In the genomic region with DNA sequence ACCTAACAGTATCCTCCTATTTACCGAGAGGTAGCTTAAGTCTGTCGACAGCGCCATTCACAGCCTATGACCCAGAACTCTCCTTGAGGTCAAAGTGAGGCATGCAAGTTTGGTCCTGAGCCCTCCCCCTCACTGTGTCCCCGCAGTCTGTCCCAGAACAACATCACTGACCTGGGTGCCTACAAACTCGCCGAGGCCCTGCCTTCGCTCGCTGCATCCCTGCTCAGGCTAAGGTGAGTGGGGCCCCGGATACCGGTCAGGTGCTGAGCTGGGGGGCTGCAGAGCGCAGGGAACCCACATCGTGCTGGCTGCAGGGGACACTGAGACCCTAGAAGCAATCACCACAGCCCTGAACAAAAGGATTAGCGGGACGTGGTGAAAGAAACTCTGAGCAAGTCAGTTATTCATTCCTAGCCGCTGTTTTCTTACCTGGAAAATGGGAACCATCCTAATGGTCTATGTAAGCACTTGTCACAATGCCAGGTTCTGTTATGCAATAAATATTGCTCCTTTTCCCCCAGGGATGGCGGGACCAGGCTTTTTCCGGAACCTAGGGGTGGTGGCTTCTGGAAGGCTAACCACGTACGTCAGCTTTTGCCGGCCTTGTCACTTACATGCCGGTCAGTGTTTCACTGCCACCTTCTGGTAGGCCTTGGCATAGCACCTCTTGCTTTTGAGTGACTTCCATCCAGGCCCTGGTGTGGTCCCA, we compare ENCODE assay signal across 1 cellular context.
TF ChIP-seq lines count a peak whose summit lies in the region.

No MANE protein-coding gene starts in this region.

TF ChIP-seq in HepG2, 621 proteins besides CTCF, POLR2A, EP300 and RAD21 (continued from another document and continues in another):
- TF ChIP-seq, protein P1, sequence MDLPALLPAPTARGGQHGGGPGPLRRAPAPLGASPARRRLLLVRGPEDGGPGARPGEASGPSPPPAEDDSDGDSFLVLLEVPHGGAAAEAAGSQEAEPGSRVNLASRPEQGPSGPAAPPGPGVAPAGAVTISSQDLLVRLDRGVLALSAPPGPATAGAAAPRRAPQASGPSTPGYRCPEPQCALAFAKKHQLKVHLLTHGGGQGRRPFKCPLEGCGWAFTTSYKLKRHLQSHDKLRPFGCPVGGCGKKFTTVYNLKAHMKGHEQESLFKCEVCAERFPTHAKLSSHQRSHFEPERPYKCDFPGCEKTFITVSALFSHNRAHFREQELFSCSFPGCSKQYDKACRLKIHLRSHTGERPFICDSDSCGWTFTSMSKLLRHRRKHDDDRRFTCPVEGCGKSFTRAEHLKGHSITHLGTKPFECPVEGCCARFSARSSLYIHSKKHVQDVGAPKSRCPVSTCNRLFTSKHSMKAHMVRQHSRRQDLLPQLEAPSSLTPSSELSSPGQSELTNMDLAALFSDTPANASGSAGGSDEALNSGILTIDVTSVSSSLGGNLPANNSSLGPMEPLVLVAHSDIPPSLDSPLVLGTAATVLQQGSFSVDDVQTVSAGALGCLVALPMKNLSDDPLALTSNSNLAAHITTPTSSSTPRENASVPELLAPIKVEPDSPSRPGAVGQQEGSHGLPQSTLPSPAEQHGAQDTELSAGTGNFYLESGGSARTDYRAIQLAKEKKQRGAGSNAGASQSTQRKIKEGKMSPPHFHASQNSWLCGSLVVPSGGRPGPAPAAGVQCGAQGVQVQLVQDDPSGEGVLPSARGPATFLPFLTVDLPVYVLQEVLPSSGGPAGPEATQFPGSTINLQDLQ (CRISPR knock-in tag; IDR thresholded peaks at IDR 0.05): no peak
- TF ChIP-seq ZNF136 (CRISPR knock-in tag; IDR thresholded peaks at IDR 0.05; ENCODE audit: low read depth) (0 out of 2 replicates have a peak, but pooled peaks have one; percentile 57), RELA (CRISPR knock-in tag; IDR thresholded peaks at IDR 0.05) (no peak), ZNF329 (CRISPR knock-in tag; IDR thresholded peaks at IDR 0.05; ENCODE audit: low read depth) (no peak), TEAD3 (CRISPR knock-in tag; optimal IDR thresholded peaks at IDR 0.05; ENCODE audit: borderline replicate concordance) (peak; percentile 90), MEIS2 (CRISPR knock-in tag; IDR thresholded peaks at IDR 0.05) (peak; percentile 64; the same call in 1 of the 2 replicates), ZIK1 (CRISPR knock-in tag; IDR thresholded peaks at IDR 0.05; ENCODE audit: borderline replicate concordance, low read depth) (peak; percentile 74), TMF1 (CRISPR knock-in tag; IDR thresholded peaks at IDR 0.05; ENCODE audit: low read depth) (no peak), ZNF644 (CRISPR knock-in tag; IDR thresholded peaks at IDR 0.05; ENCODE audit: low read depth) (no peak), ZMYM2 (CRISPR knock-in tag; IDR thresholded peaks at IDR 0.05) (no peak), PHF21A (CRISPR knock-in tag; IDR thresholded peaks at IDR 0.05) (no peak), NPAS2 (CRISPR knock-in tag; IDR thresholded peaks at IDR 0.05; ENCODE audit: borderline replicate concordance) (no peak), ZNF703 (CRISPR knock-in tag; IDR thresholded peaks at IDR 0.05; ENCODE audit: borderline replicate concordance) (no peak), TBX3 (IDR thresholded peaks at IDR 0.05; ENCODE audit: borderline replicate concordance) (no peak), ZNF225 (CRISPR knock-in tag; IDR thresholded peaks at IDR 0.05) (peak; percentile 41; the same call in 1 of the 2 replicates), ZNF7 (CRISPR knock-in tag; IDR thresholded peaks at IDR 0.05) (no peak), ZNF777 (CRISPR knock-in tag; IDR thresholded peaks at IDR 0.05) (no peak), ZFP82 (CRISPR knock-in tag; IDR thresholded peaks at IDR 0.05; ENCODE audit: borderline replicate concordance) (no peak), KLF9 (CRISPR knock-in tag; IDR thresholded peaks at IDR 0.05; ENCODE audit: low read depth) (no peak), ZBTB38 (CRISPR knock-in tag; IDR thresholded peaks at IDR 0.05) (peak; percentile 67; the same call in 1 of the 2 replicates), NR1H2 (CRISPR knock-in tag; IDR thresholded peaks at IDR 0.05; ENCODE audit: borderline replicate concordance, low read depth) (no peak), KLF16 (CRISPR knock-in tag; IDR thresholded peaks at IDR 0.05) (0 out of 4 replicates have a peak, but pooled peaks of 1 of the 2 experiments have one; percentile 65), NCOA5 (CRISPR knock-in tag; IDR thresholded peaks at IDR 0.05) (no peak), ZNF747 (CRISPR knock-in tag; IDR thresholded peaks at IDR 0.05; ENCODE audit: borderline replicate concordance) (no peak), SP5 (CRISPR knock-in tag; IDR thresholded peaks at IDR 0.05; ENCODE audit: borderline replicate concordance, low read depth) (peak; percentile 31; the same call in 1 of the 2 replicates), REXO4 (CRISPR knock-in tag; IDR thresholded peaks at IDR 0.05; ENCODE audit: borderline replicate concordance) (no peak), ZC3H4 (CRISPR knock-in tag; IDR thresholded peaks at IDR 0.05; ENCODE audit: borderline replicate concordance) (no peak; the same call in 1 of the 2 replicates), MIER2 (CRISPR knock-in tag; IDR thresholded peaks at IDR 0.05) (peak; percentile 70; the same call in 1 of the 2 replicates), NCOA1 (CRISPR knock-in tag; IDR thresholded peaks at IDR 0.05) (no peak), ZNF619 (CRISPR knock-in tag; IDR thresholded peaks at IDR 0.05) (0 out of 2 replicates have a peak, but pooled peaks have one; percentile 57), NR2F2 (IDR thresholded peaks at IDR 0.05; ENCODE audit: borderline replicate concordance, low read depth) (no peak), XBP1 (CRISPR knock-in tag; IDR thresholded peaks at IDR 0.05) (no peak; the same call in 1 of the 2 replicates)
- TF ChIP-seq, protein P2, sequence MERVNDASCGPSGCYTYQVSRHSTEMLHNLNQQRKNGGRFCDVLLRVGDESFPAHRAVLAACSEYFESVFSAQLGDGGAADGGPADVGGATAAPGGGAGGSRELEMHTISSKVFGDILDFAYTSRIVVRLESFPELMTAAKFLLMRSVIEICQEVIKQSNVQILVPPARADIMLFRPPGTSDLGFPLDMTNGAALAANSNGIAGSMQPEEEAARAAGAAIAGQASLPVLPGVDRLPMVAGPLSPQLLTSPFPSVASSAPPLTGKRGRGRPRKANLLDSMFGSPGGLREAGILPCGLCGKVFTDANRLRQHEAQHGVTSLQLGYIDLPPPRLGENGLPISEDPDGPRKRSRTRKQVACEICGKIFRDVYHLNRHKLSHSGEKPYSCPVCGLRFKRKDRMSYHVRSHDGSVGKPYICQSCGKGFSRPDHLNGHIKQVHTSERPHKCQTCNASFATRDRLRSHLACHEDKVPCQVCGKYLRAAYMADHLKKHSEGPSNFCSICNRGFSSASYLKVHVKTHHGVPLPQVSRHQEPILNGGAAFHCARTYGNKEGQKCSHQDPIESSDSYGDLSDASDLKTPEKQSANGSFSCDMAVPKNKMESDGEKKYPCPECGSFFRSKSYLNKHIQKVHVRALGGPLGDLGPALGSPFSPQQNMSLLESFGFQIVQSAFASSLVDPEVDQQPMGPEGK (CRISPR knock-in tag; IDR thresholded peaks at IDR 0.05): peak; percentile 53
- TF ChIP-seq, protein P3, sequence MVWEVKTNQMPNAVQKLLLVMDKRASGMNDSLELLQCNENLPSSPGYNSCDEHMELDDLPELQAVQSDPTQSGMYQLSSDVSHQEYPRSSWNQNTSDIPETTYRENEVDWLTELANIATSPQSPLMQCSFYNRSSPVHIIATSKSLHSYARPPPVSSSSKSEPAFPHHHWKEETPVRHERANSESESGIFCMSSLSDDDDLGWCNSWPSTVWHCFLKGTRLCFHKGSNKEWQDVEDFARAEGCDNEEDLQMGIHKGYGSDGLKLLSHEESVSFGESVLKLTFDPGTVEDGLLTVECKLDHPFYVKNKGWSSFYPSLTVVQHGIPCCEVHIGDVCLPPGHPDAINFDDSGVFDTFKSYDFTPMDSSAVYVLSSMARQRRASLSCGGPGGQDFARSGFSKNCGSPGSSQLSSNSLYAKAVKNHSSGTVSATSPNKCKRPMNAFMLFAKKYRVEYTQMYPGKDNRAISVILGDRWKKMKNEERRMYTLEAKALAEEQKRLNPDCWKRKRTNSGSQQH (CRISPR knock-in tag; IDR thresholded peaks at IDR 0.05; ENCODE audit: low read depth): peak; percentile 87; the same call in 1 of the 2 replicates
- TF ChIP-seq, protein P4, sequence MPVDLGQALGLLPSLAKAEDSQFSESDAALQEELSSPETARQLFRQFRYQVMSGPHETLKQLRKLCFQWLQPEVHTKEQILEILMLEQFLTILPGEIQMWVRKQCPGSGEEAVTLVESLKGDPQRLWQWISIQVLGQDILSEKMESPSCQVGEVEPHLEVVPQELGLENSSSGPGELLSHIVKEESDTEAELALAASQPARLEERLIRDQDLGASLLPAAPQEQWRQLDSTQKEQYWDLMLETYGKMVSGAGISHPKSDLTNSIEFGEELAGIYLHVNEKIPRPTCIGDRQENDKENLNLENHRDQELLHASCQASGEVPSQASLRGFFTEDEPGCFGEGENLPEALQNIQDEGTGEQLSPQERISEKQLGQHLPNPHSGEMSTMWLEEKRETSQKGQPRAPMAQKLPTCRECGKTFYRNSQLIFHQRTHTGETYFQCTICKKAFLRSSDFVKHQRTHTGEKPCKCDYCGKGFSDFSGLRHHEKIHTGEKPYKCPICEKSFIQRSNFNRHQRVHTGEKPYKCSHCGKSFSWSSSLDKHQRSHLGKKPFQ (CRISPR knock-in tag; IDR thresholded peaks at IDR 0.05; ENCODE audit: insufficient replicate concordance): no peak
- TF ChIP-seq, protein P5, sequence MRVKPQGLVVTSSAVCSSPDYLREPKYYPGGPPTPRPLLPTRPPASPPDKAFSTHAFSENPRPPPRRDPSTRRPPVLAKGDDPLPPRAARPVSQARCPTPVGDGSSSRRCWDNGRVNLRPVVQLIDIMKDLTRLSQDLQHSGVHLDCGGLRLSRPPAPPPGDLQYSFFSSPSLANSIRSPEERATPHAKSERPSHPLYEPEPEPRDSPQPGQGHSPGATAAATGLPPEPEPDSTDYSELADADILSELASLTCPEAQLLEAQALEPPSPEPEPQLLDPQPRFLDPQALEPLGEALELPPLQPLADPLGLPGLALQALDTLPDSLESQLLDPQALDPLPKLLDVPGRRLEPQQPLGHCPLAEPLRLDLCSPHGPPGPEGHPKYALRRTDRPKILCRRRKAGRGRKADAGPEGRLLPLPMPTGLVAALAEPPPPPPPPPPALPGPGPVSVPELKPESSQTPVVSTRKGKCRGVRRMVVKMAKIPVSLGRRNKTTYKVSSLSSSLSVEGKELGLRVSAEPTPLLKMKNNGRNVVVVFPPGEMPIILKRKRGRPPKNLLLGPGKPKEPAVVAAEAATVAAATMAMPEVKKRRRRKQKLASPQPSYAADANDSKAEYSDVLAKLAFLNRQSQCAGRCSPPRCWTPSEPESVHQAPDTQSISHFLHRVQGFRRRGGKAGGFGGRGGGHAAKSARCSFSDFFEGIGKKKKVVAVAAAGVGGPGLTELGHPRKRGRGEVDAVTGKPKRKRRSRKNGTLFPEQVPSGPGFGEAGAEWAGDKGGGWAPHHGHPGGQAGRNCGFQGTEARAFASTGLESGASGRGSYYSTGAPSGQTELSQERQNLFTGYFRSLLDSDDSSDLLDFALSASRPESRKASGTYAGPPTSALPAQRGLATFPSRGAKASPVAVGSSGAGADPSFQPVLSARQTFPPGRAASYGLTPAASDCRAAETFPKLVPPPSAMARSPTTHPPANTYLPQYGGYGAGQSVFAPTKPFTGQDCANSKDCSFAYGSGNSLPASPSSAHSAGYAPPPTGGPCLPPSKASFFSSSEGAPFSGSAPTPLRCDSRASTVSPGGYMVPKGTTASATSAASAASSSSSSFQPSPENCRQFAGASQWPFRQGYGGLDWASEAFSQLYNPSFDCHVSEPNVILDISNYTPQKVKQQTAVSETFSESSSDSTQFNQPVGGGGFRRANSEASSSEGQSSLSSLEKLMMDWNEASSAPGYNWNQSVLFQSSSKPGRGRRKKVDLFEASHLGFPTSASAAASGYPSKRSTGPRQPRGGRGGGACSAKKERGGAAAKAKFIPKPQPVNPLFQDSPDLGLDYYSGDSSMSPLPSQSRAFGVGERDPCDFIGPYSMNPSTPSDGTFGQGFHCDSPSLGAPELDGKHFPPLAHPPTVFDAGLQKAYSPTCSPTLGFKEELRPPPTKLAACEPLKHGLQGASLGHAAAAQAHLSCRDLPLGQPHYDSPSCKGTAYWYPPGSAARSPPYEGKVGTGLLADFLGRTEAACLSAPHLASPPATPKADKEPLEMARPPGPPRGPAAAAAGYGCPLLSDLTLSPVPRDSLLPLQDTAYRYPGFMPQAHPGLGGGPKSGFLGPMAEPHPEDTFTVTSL (CRISPR knock-in tag; IDR thresholded peaks at IDR 0.05; ENCODE audit: borderline replicate concordance): no peak
- TF ChIP-seq, protein P6, sequence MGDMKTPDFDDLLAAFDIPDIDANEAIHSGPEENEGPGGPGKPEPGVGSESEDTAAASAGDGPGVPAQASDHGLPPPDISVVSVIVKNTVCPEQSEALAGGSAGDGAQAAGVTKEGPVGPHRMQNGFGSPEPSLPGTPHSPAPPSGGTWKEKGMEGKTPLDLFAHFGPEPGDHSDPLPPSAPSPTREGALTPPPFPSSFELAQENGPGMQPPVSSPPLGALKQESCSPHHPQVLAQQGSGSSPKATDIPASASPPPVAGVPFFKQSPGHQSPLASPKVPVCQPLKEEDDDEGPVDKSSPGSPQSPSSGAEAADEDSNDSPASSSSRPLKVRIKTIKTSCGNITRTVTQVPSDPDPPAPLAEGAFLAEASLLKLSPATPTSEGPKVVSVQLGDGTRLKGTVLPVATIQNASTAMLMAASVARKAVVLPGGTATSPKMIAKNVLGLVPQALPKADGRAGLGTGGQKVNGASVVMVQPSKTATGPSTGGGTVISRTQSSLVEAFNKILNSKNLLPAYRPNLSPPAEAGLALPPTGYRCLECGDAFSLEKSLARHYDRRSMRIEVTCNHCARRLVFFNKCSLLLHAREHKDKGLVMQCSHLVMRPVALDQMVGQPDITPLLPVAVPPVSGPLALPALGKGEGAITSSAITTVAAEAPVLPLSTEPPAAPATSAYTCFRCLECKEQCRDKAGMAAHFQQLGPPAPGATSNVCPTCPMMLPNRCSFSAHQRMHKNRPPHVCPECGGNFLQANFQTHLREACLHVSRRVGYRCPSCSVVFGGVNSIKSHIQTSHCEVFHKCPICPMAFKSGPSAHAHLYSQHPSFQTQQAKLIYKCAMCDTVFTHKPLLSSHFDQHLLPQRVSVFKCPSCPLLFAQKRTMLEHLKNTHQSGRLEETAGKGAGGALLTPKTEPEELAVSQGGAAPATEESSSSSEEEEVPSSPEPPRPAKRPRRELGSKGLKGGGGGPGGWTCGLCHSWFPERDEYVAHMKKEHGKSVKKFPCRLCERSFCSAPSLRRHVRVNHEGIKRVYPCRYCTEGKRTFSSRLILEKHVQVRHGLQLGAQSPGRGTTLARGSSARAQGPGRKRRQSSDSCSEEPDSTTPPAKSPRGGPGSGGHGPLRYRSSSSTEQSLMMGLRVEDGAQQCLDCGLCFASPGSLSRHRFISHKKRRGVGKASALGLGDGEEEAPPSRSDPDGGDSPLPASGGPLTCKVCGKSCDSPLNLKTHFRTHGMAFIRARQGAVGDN (CRISPR knock-in tag; IDR thresholded peaks at IDR 0.05): peak; percentile 66
- TF ChIP-seq, protein P7, sequence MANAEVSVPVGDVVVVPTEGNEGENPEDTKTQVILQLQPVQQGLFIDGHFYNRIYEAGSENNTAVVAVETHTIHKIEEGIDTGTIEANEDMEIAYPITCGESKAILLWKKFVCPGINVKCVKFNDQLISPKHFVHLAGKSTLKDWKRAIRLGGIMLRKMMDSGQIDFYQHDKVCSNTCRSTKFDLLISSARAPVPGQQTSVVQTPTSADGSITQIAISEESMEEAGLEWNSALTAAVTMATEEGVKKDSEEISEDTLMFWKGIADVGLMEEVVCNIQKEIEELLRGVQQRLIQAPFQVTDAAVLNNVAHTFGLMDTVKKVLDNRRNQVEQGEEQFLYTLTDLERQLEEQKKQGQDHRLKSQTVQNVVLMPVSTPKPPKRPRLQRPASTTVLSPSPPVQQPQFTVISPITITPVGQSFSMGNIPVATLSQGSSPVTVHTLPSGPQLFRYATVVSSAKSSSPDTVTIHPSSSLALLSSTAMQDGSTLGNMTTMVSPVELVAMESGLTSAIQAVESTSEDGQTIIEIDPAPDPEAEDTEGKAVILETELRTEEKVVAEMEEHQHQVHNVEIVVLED (CRISPR knock-in tag; IDR thresholded peaks at IDR 0.05; ENCODE audit: borderline replicate concordance): peak; percentile 35; the same call in 1 of the 2 replicates
